ENCODE assay signal across 8 cellular contexts in the genomic region with DNA sequence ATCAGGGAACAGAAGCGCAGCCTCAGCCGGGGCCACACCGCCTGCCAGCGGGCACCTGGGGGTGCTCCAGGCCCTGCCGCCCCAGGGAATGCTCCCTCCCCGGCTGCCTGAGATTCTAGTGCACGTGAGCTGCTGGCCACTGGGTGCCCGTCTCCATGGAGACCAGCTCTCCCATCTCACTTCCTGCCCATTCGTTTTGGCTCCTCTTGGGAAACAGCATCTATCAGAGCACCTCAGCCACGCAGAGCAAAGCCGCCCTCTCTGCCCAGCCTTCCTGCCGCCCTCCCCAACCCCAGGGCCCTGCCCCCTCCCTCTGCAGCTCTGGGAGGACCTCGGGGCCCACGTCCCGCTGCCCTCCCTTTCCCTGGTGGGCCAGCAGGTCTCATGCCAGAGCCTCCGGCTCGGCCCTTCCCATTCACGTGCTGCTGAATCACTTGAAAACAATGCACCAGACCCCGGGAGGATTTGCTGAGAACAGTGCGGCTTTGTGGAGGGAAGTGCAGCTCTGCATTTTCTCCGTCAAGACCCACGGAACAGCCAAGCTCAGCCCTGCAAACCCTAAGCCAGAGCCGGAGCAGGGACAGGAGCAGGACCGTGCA. TPM values are rescaled to one million over a fixed set of nuclear protein-coding genes. Genes with fewer than 3 reads are reported as not detected.
DNase-seq lines count a peak whose midpoint lies in the region; ATAC-seq lines count a peak whose summit lies in the region.

No MANE protein-coding gene starts in this region.

- peak overlapping the region in 5 of 10 donors; percentile 31 to 57 (median 48) for H3K4me3 Mint-ChIP-seq in naive thymus-derived CD4-positive, alpha-beta T cell

- H3K4me1 ChIP-seq in naive thymus-derived CD4-positive, alpha-beta T cell (ENCODE audit: control insufficient read depth in 2 of 2, insufficient read depth in 2 of 2, low read length in 2 of 2) = peaks cover 0 to 19% of the 10 kb centered on the region in 2 donors
- H3K4me1 ChIP-seq in aorta (ENCODE audit: control insufficient read depth in 1 of 2, insufficient read depth in 2 of 2, low read length in 2 of 2) = no peaks in the 10 kb centered on the region

- peaks cover 16 to 36% (median 30%) of the 10 kb centered on the region in 7 donors for H3K4me1 Mint-ChIP-seq in naive thymus-derived CD4-positive, alpha-beta T cell

- H3K36me3 Mint-ChIP-seq in naive thymus-derived CD4-positive, alpha-beta T cell = no peaks in the 10 kb centered on the region

- no peaks in the 10 kb centered on the region for H3K36me3 ChIP-seq in naive thymus-derived CD4-positive, alpha-beta T cell (ENCODE audit: control insufficient read depth in 2 of 3, insufficient read depth in 3 of 3, low read length in 3 of 3)
- no peaks in the 10 kb centered on the region for H3K36me3 ChIP-seq in aorta (ENCODE audit: control insufficient read depth in 1 of 2, insufficient read depth in 2 of 2, low read length in 1 of 2)

- H3K9me3 Mint-ChIP-seq in naive thymus-derived CD4-positive, alpha-beta T cell = no peaks in the 10 kb centered on the region

- CTCF ChIA-PET in naive thymus-derived CD4-positive, alpha-beta T cell (lab: Charles Lee) = no interaction called here

- peak; percentile 36 for ATAC-seq in naive thymus-derived CD4-positive, alpha-beta T cell
- ATAC-seq in aorta (ENCODE audit: low FRiP score) (peak; percentile 83), GM19324 (IDR thresholded peaks at IDR 0.05; ENCODE audit: low FRiP score, unreplicated experiment) (no peak)

- H3K27me3 Mint-ChIP-seq in naive thymus-derived CD4-positive, alpha-beta T cell = peaks cover 0 to 12% (median 0%) of the 10 kb centered on the region in 5 donors

- DNase-seq in Ammon's horn (ENCODE audit: low spot score) (peak; percentile 94), LHCN-M2 (ENCODE audit: low read depth) (peak; percentile 98), T1000 (lab: John Stamatoyannopoulos, UW) (peak; percentile 91), fibroblast of the conjunctiva (ENCODE audit: low read depth) (peak; percentile 96), aorta (peak; percentile 90 to 91)
- DNase-seq in naive thymus-derived CD4-positive, alpha-beta T cell = peak in 2 of 9 donors; percentile 10
- no peak for DNase-seq in activated effector memory CD4-positive, alpha-beta T cell treated with anti-CD3 and anti-CD28 coated beads, Interleukin-2, amount 50 U/mL, for 16 hours

- H3K27ac ChIP-seq in naive thymus-derived CD4-positive, alpha-beta T cell (ENCODE audit: low read depth, low read length) = no peak overlapping the region
- H3K27ac ChIP-seq in aorta (ENCODE audit: low read depth in 1 of 2, low read length in 2 of 2) = peak overlapping the region in 1 of 2 donors; percentile 89

- H3K9me3 ChIP-seq in naive thymus-derived CD4-positive, alpha-beta T cell (ENCODE audit: control insufficient read depth in 2 of 3, low read length in 3 of 3) = no peaks in the 10 kb centered on the region
- no peaks in the 10 kb centered on the region for H3K9me3 ChIP-seq in aorta (ENCODE audit: control insufficient read depth, low read length)

- H3K27me3 ChIP-seq in naive thymus-derived CD4-positive, alpha-beta T cell (ENCODE audit: control insufficient read depth in 2 of 2, insufficient read depth in 2 of 2, low read length in 2 of 2) = no peaks in the 10 kb centered on the region
- no peaks in the 10 kb centered on the region for H3K27me3 ChIP-seq in aorta (ENCODE audit: control insufficient read depth in 1 of 2, insufficient read depth in 2 of 2, low read length in 1 of 2)

- intact Hi-C loops in naive thymus-derived CD4-positive, alpha-beta T cell (cut with micrococcal nuclease) = no loop called here
- intact Hi-C loops in aorta (cut with DNase I) = loop anchor here (5.0 kb wide), 2 partner anchors 39 to 89 kb away; no protein-coding TSS in a partner anchor

- no peak overlapping the region for H3K4me3 ChIP-seq in naive thymus-derived CD4-positive, alpha-beta T cell (ENCODE audit: low read length)
- H3K4me3 ChIP-seq in aorta (ENCODE audit: low read length in 2 of 2) = no peak overlapping the region

- 2 to 3% methylated on average over 24 of the region's 24 CpGs for WGBS in aorta, 2 donors

- peak overlapping the region in 6 of 9 donors; percentile 34 to 77 (median 55) for H3K27ac Mint-ChIP-seq in naive thymus-derived CD4-positive, alpha-beta T cell

- POLR2A ChIA-PET in naive thymus-derived CD4-positive, alpha-beta T cell (lab: Charles Lee) = no interaction called here

RNA-seq across cellular contexts. Expression of a gene that starts 19.4 kb away (rescaled TPM):
- total RNA-seq in LHCN-M2 (2014; rRNA removed) (0.17 and 0.32 TPM in 2 replicates), aorta (10 to 100 TPM; 10.1 to 13.9 TPM)
- 0.24 TPM for polyA plus RNA-seq in LHCN-M2 (2012)
- total RNA-seq in naive thymus-derived CD4-positive, alpha-beta T cell = 10 to 100 TPM in 1 of 5 experiments, 1 to 10 TPM in 1, under 1 TPM in 2, not detected in 1; 0.19 to 14.1 (median 1.8) TPM
- not detected for polyA plus RNA-seq in naive thymus-derived CD4-positive, alpha-beta T cell
- under 1 TPM; 0.25 to 0.82 TPM for polyA plus RNA-seq in aorta

RNA-seq across cellular contexts. Expression of a gene that starts 41.6 kb away (rescaled TPM):
- 94.7 and 127 TPM in 2 replicates for total RNA-seq in LHCN-M2 (2014; rRNA removed)
- 273 TPM for polyA plus RNA-seq in LHCN-M2 (2012)
- total RNA-seq in naive thymus-derived CD4-positive, alpha-beta T cell = 10 to 100 TPM in 1 of 5 experiments, 1 to 10 TPM in 4; 1.2 to 46.1 (median 5.8) TPM
- under 1 TPM; 0.23 to 0.31 TPM for polyA plus RNA-seq in naive thymus-derived CD4-positive, alpha-beta T cell
- 100 to 1,000 TPM; 657 to 732 TPM for total RNA-seq in aorta
- polyA plus RNA-seq in aorta = 100 to 1,000 TPM; 203 to 497 TPM

RNA-seq across cellular contexts. Expression of a gene that starts 43.0 kb away (rescaled TPM):
- total RNA-seq in LHCN-M2 (2014; rRNA removed) = 21.4 and 21.6 TPM in 2 replicates
- 18.9 TPM for polyA plus RNA-seq in LHCN-M2 (2012)
- total RNA-seq in naive thymus-derived CD4-positive, alpha-beta T cell = 100 to 1,000 TPM; 107 to 414 (median 154) TPM
- 10 to 100 TPM; 37.4 to 46.9 TPM for polyA plus RNA-seq in naive thymus-derived CD4-positive, alpha-beta T cell
- 10 to 100 TPM; 64.6 to 68.1 TPM for total RNA-seq in aorta
- polyA plus RNA-seq in aorta = 10 to 100 TPM in 1 of 2 donors, 1 to 10 TPM in 1; 5.9 to 33.4 TPM

Comparison
In these comparisons a context has a peak if more than half of its experiments do, and no peak if none do; other contexts are left out.
1. intact Hi-C loops: an anchor here in aorta (5.0 kb wide); none called in naive thymus-derived CD4-positive, alpha-beta T cell.